In genomic region chr21:40053007-40053406, GRCh38 we compare ENCODE assay signal across 13 cellular contexts.
DNase-seq lines count a peak whose midpoint lies in the region; ATAC-seq, FAIRE-seq and TF ChIP-seq lines count a peak whose summit lies in the region.
"Had no signal": no experiment of that assay in that cellular context is flagged by ENCODE, and none has a peak within 500 bp of the region (broad histone marks: within the 10 kb centered on the region; RNA-seq: fewer than 3 reads in every experiment).

No MANE protein-coding gene starts in this region.

- TF ChIP-seq EP300 in HepG2 (IDR thresholded peaks at IDR 0.05; ENCODE audit: low read depth in 2 of 2, low read length in 2 of 2) (no peak), HepG2 (CRISPR knock-in tag; IDR thresholded peaks at IDR 0.05; ENCODE audit: borderline replicate concordance) (no peak)

- H3K36me3 ChIP-seq in gastrocnemius medialis, result no peaks in the 10 kb centered on the region
- H3K36me3 ChIP-seq in HepG2 (replicated peaks in 1 of 2; ENCODE audit: control insufficient read depth in 1 of 2, insufficient read depth in 2 of 2, low read length in 2 of 2), result no peaks in the 10 kb centered on the region

- no peaks in the 10 kb centered on the region for H3K27me3 Mint-ChIP-seq in stimulated activated naive CD8-positive, alpha-beta T cell treated with anti-CD3 and anti-CD28 coated beads, Interleukin-15, amount 100 ng/mL, for 72 hours
- H3K27me3 Mint-ChIP-seq: activated naive CD8-positive, alpha-beta T cell treated with anti-CD3 and anti-CD28 coated beads, Interleukin-2, amount 10 ng/mL, durations not matched to agents 7 days and 5 days; B cell had no signal

- H3K4me3 Mint-ChIP-seq in stimulated activated naive CD8-positive, alpha-beta T cell treated with anti-CD3 and anti-CD28 coated beads, Interleukin-15, amount 100 ng/mL, for 72 hours, result no peak overlapping the region
- H3K4me3 Mint-ChIP-seq: activated naive CD8-positive, alpha-beta T cell treated with anti-CD3 and anti-CD28 coated beads, Interleukin-2, amount 10 ng/mL, durations not matched to agents 7 days and 5 days; B cell had no signal

- H3K27me3 ChIP-seq in right cardiac atrium (ENCODE audit: control insufficient read depth, insufficient read depth), result no peaks in the 10 kb centered on the region
- H3K27me3 ChIP-seq in gastrocnemius medialis, result no peaks in the 10 kb centered on the region
- no peaks in the 10 kb centered on the region for H3K27me3 ChIP-seq in HepG2 (ENCODE audit: control insufficient read depth in 1 of 2, insufficient read depth in 2 of 2, low read length in 2 of 2)

- no peaks in the 10 kb centered on the region for H3K79me2 ChIP-seq in HepG2 (ENCODE audit: insufficient read depth, low read length)

- POLR2A ChIA-PET in HepG2 (lab: Yijun Ruan, JAX), result no interaction called here

- peaks cover 0 to 3% of the 10 kb centered on the region in 2 donors for H3K9me3 Mint-ChIP-seq in stimulated activated naive CD8-positive, alpha-beta T cell treated with anti-CD3 and anti-CD28 coated beads, Interleukin-15, amount 100 ng/mL, for 72 hours
- H3K9me3 Mint-ChIP-seq: activated naive CD8-positive, alpha-beta T cell treated with anti-CD3 and anti-CD28 coated beads, Interleukin-2, amount 10 ng/mL, durations not matched to agents 7 days and 5 days had no signal

- CTCF ChIA-PET in HepG2 (lab: Yijun Ruan, JAX; ENCODE audit: low intra/inter-chr PET ratio, low total read pairs), result no interaction called here

- BruUV-seq in HepG2 (replicated peaks; lab: Mats Ljungman, UMichigan), result no TSS peak

- no peaks in the 10 kb centered on the region for H4K20me1 ChIP-seq in HepG2 (ENCODE audit: insufficient read depth, low read length)

- no peaks in the 10 kb centered on the region for H3K9me3 ChIP-seq in right cardiac atrium (ENCODE audit: control insufficient read depth, low read length)
- H3K9me3 ChIP-seq in gastrocnemius medialis, result no peaks in the 10 kb centered on the region
- peaks cover 84% of the 10 kb centered on the region for H3K9me3 ChIP-seq in HepG2 (ENCODE audit: low read length)

- H3K27ac Mint-ChIP-seq in stimulated activated naive CD8-positive, alpha-beta T cell treated with anti-CD3 and anti-CD28 coated beads, Interleukin-15, amount 100 ng/mL, for 72 hours, result no peak overlapping the region
- H3K27ac Mint-ChIP-seq: activated naive CD8-positive, alpha-beta T cell treated with anti-CD3 and anti-CD28 coated beads, Interleukin-2, amount 10 ng/mL, durations not matched to agents 7 days and 5 days; B cell had no signal

- WGBS in right cardiac atrium, result 50% methylated on average over 11 of the region's 11 CpGs
- 67% methylated on average over 3 of the region's 11 CpGs for WGBS in HepG2 (ENCODE audit: low lambda C conversion rate)

- no peak overlapping the region for H3K9ac ChIP-seq in HepG2 (ENCODE audit: insufficient read depth, low read depth, low read length)

- peak; percentile 85 to 87 for ATAC-seq in right cardiac atrium
- peak; percentile 56 to 76 for ATAC-seq in gastrocnemius medialis
- ATAC-seq in HepG2, result no peak
- ATAC-seq in GM18870 (IDR thresholded peaks at IDR 0.05; ENCODE audit: unreplicated experiment), result no peak
- no peak for ATAC-seq in HG02885 (IDR thresholded peaks at IDR 0.05; ENCODE audit: poor library complexity, unreplicated experiment)
- no peak for ATAC-seq in stimulated activated naive CD8-positive, alpha-beta T cell treated with anti-CD3 and anti-CD28 coated beads, Interleukin-15, amount 100 ng/mL, for 72 hours

- H3K4me3 ChIP-seq in right cardiac atrium (ENCODE audit: low read length), result no peak overlapping the region
- no peak overlapping the region for H3K4me3 ChIP-seq in gastrocnemius medialis
- no peak overlapping the region for H3K4me3 ChIP-seq in HepG2 (replicated peaks in 1 of 3; ENCODE audit: insufficient read depth in 1 of 3, low read depth in 2 of 3, low read length in 3 of 3)

- in situ Hi-C loops in gastrocnemius medialis (cut with MboI; ENCODE audit: low sequenced_read_pairs in 4 of 4) (no loop called here), HepG2 (cut with HindIII; ENCODE audit: extremely low pct_ligation_motif_present, low pct_unique_long_range_greater_than_20kb) (no loop called here)

- no peak overlapping the region for H2AFZ ChIP-seq in HepG2 (ENCODE audit: low read length)

- TF ChIP-seq POLR2A in gastrocnemius medialis (IDR thresholded peaks at IDR 0.05), result no peak
- no peak for TF ChIP-seq POLR2A in HepG2 (IDR thresholded peaks at IDR 0.05; ENCODE audit: insufficient read depth in 1 of 2, low read depth in 2 of 2, low read length in 2 of 2)

- H3K4me2 ChIP-seq in HepG2 (ENCODE audit: low read depth, low read length), result no peak overlapping the region

- TF ChIP-seq RAD21 in HepG2 (CRISPR knock-in tag; IDR thresholded peaks at IDR 0.05), result no peak

- H3K4me1 ChIP-seq in right cardiac atrium (ENCODE audit: control insufficient read depth, insufficient read depth, low read length) (peaks cover 2% of the 10 kb centered on the region), gastrocnemius medialis (no peaks in the 10 kb centered on the region), HepG2 (ENCODE audit: insufficient read depth, low read length) (no peaks in the 10 kb centered on the region)

- intact Hi-C loops in right cardiac atrium (cut with DNase I) (no loop called here), gastrocnemius medialis (cut with DNase I; ENCODE audit: low total_unique reads) (no loop called here), HepG2 (cut with micrococcal nuclease; ENCODE audit: unreplicated experiment) (no loop called here)

- H3K27ac ChIP-seq in right cardiac atrium (ENCODE audit: low read length) (no peak overlapping the region), gastrocnemius medialis (peak overlapping the region in 1 of 4 donors; percentile 30), HepG2 (ENCODE audit: extremely low read length, insufficient read depth, low read length) (no peak overlapping the region)

- no peak for FAIRE-seq in HepG2 (lab: Jason Lieb, UNC)
- FAIRE-seq: TTC549 had no signal

- no peaks in the 10 kb centered on the region for H3K4me1 Mint-ChIP-seq in stimulated activated naive CD8-positive, alpha-beta T cell treated with anti-CD3 and anti-CD28 coated beads, Interleukin-15, amount 100 ng/mL, for 72 hours
- H3K4me1 Mint-ChIP-seq: activated naive CD8-positive, alpha-beta T cell treated with anti-CD3 and anti-CD28 coated beads, Interleukin-2, amount 10 ng/mL, durations not matched to agents 7 days and 5 days; B cell had no signal

- TF ChIP-seq CTCF in gastrocnemius medialis (IDR thresholded peaks at IDR 0.05 in 4 of 5, conservative IDR thresholded peaks at IDR 0.05 in 1 of 5) (no peak), HepG2 (CRISPR knock-in tag; IDR thresholded peaks at IDR 0.05) (no peak)

- peak; percentile 29 for DNase-seq in LoVo (ENCODE audit: low spot score)
- peak in 49 of 58 donors; percentile 3 to 78 (median 41) for DNase-seq in anterior cingulate cortex (lab: John Stamatoyannopoulos, UW)
- peak; percentile 41 to 75 (median 70) for DNase-seq in right cardiac atrium
- peak; percentile 11 to 27 for DNase-seq in gastrocnemius medialis
- DNase-seq in HepG2 (ENCODE audit: low spot score), result no peak
- DNase-seq in stimulated activated naive CD8-positive, alpha-beta T cell treated with anti-CD3 and anti-CD28 coated beads, Interleukin-15, amount 100 ng/mL, for 72 hours, result no peak
- DNase-seq: activated naive CD8-positive, alpha-beta T cell treated with anti-CD3 and anti-CD28 coated beads, Interleukin-2, amount 10 ng/mL, durations not matched to agents 7 days and 5 days; KG1; NCI-H2227 treated with DMSO at 0.1 percent for 48 hours had no signal

TF ChIP-seq in HepG2, 621 proteins besides CTCF, POLR2A, EP300 and RAD21 (continues in another document):
- TF ChIP-seq MYPOP (CRISPR knock-in tag; IDR thresholded peaks at IDR 0.05) (no peak), ZNF556 (CRISPR knock-in tag; IDR thresholded peaks at IDR 0.05; ENCODE audit: borderline replicate concordance) (no peak), ASH2L (IDR thresholded peaks at IDR 0.05; ENCODE audit: insufficient read length, low read depth, low read length) (no peak), HOXA9 (CRISPR knock-in tag; IDR thresholded peaks at IDR 0.05; ENCODE audit: borderline replicate concordance) (no peak), SMARCC2 (IDR thresholded peaks at IDR 0.05) (no peak), NCOA2 (CRISPR knock-in tag; IDR thresholded peaks at IDR 0.05) (no peak), ZKSCAN5 (CRISPR knock-in tag; IDR thresholded peaks at IDR 0.05) (no peak), ZHX1 (CRISPR knock-in tag; IDR thresholded peaks at IDR 0.05; ENCODE audit: low read depth) (no peak)

Comparison
In these comparisons a context has a peak if more than half of its experiments do, and no peak if none do; other contexts are left out.
1. DNase-seq: peak in LoVo (single experiment), anterior cingulate cortex (49 of 58), right cardiac atrium (3 of 3) and gastrocnemius medialis (2 of 2); none in HepG2 (single experiment) and stimulated activated naive CD8-positive, alpha-beta T cell treated with anti-CD3 and anti-CD28 coated beads, Interleukin-15, amount 100 ng/mL, for 72 hours (0 of 2).
2. ATAC-seq: peak in right cardiac atrium (2 of 2) and gastrocnemius medialis (2 of 2); none in HepG2 (single experiment), GM18870 (single experiment), HG02885 (single experiment) and stimulated activated naive CD8-positive, alpha-beta T cell treated with anti-CD3 and anti-CD28 coated beads, Interleukin-15, amount 100 ng/mL, for 72 hours (single experiment).